8 cellular contexts compared by ENCODE assay signal in genomic region chr17:41812176-41813038, GRCh38. TPM values are rescaled to one million over a fixed set of nuclear protein-coding genes. Genes with fewer than 3 reads are reported as not detected.
A peak's percentile ranks its signal among the peaks of the same experiment; 100 is the strongest.
DNase-seq lines count a peak whose midpoint lies in the region; ATAC-seq, FAIRE-seq and TF ChIP-seq lines count a peak whose summit lies in the region.

Gene FKBP10, plus strand, starts transcription at chr17:41813004. Its CDS starts 31 bp downstream, at chr17:41813035.

- no peaks in the 10 kb centered on the region for H3K9me3 Mint-ChIP-seq in astrocyte (ENCODE audit: unreplicated experiment)

- peak within 1 kb of the TSS; percentile 96 for H3K4me2 ChIP-seq in astrocyte (ENCODE audit: low read length)
- H3K4me2 ChIP-seq in parathyroid adenoma (ENCODE audit: low read length): peak within 1 kb of the TSS; percentile 80

- H3K4me1 Mint-ChIP-seq in astrocyte (ENCODE audit: low read depth, unreplicated experiment): peaks cover 22% of the 10 kb centered on the region

- no peaks in the 10 kb centered on the region for H3K27me3 ChIP-seq in astrocyte (ENCODE audit: insufficient read depth, low read length)
- no peaks in the 10 kb centered on the region for H3K27me3 ChIP-seq in parathyroid adenoma (ENCODE audit: control insufficient read depth, insufficient read depth, low read length)

- intact Hi-C loops in left ventricle myocardium superior (cut with micrococcal nuclease): no loop called here

- H3K4me3 Mint-ChIP-seq in astrocyte (ENCODE audit: unreplicated experiment): peak within 1 kb of the TSS; percentile 98

- H3K9me3 ChIP-seq in astrocyte (ENCODE audit: insufficient read depth, low read depth, low read length) (no peaks in the 10 kb centered on the region), parathyroid adenoma (ENCODE audit: control insufficient read depth, low read length) (no peaks in the 10 kb centered on the region)

- H3K27ac ChIP-seq in astrocyte (ENCODE audit: low read depth, low read length): peak within 1 kb of the TSS; percentile 76
- H3K27ac ChIP-seq in parathyroid adenoma: peak within 1 kb of the TSS; percentile 70

- ATAC-seq in left ventricle myocardium superior: peak; percentile 65

- H3K4me3 ChIP-seq in astrocyte (ENCODE audit: insufficient read depth, low read depth, low read length) (peak within 1 kb of the TSS; percentile 93), parathyroid adenoma (ENCODE audit: low read depth, low read length) (peak within 1 kb of the TSS; percentile 74)

- peak within 1 kb of the TSS; percentile 99 for H3K27ac Mint-ChIP-seq in astrocyte (ENCODE audit: unreplicated experiment)

- peaks cover 67% of the 10 kb centered on the region for H4K20me1 ChIP-seq in astrocyte (ENCODE audit: insufficient read depth, low read length)

- DNase-seq in EL (peak; percentile 90), HT1080 (ENCODE audit: low read depth) (peak; percentile 91), SHP77 treated with DMSO at 0.1 percent for 48 hours (lab: John Stamatoyannopoulos, UW) (peak; percentile 59), astrocyte (ENCODE audit: low read depth) (peak; percentile 84), left ventricle myocardium superior (peak; percentile 75), SKM-1 treated with dmso at 0.1 percent for 144 hours (lab: John Stamatoyannopoulos, UW; ENCODE audit: unreplicated experiment) (no peak), NCI-H446 treated with DMSO at 0.1 percent for 48 hours (lab: John Stamatoyannopoulos, UW) (no peak)

- peaks cover 36% of the 10 kb centered on the region for H3K4me1 ChIP-seq in astrocyte (ENCODE audit: insufficient read depth, low read length)
- H3K4me1 ChIP-seq in parathyroid adenoma: peaks cover 12% of the 10 kb centered on the region

- FAIRE-seq in astrocyte (lab: Jason Lieb, UNC): no peak

- H3K27me3 Mint-ChIP-seq in astrocyte (ENCODE audit: low read depth, unreplicated experiment): no peaks in the 10 kb centered on the region

- H3K79me2 ChIP-seq in astrocyte (ENCODE audit: insufficient read depth, low read length) (peaks cover 79% of the 10 kb centered on the region), parathyroid adenoma (no peaks in the 10 kb centered on the region)

- H2AFZ ChIP-seq in astrocyte (ENCODE audit: low read depth, low read length) (peak within 1 kb of the TSS; percentile 97), parathyroid adenoma (peak within 1 kb of the TSS; percentile 99)

- TF ChIP-seq CTCF in astrocyte (IDR thresholded peaks at IDR 0.05; ENCODE audit: insufficient read depth, low read depth, low read length): no peak
- TF ChIP-seq CTCF in parathyroid adenoma (IDR thresholded peaks at IDR 0.05): no peak

- H3K36me3 Mint-ChIP-seq in astrocyte (ENCODE audit: low read depth, unreplicated experiment): peaks cover 16% of the 10 kb centered on the region

- H3K36me3 ChIP-seq in astrocyte (ENCODE audit: insufficient read depth, low read length): peaks cover 9% of the 10 kb centered on the region
- no peaks in the 10 kb centered on the region for H3K36me3 ChIP-seq in parathyroid adenoma (ENCODE audit: control insufficient read depth, insufficient read depth, low read length)

- H3K9ac ChIP-seq in astrocyte (ENCODE audit: low read length) (peak within 1 kb of the TSS; percentile 96), parathyroid adenoma (peak within 1 kb of the TSS; percentile 37)

RNA-seq across cellular contexts. Expression of gene FKBP10, which starts in this region (rescaled TPM):
- 199 and 204 TPM in 2 replicates for total RNA-seq in HT1080 (2014; rRNA removed; shearing (Covaris generic))
- 238 and 251 TPM in 2 replicates for polyA plus RNA-seq in HT1080 (2015; cell fraction: cytosol; rRNA removed)
- polyA plus RNA-seq in HT1080 (2015; cell fraction: nucleus; rRNA removed): 1,026 and 1,163 TPM in 2 replicates
- 446 and 584 TPM in 2 replicates for total RNA-seq in astrocyte
- total RNA-seq in left ventricle myocardium superior: 10.2 TPM

Comparison
In these comparisons a context has a peak if more than half of its experiments do, and no peak if none do; other contexts are left out.
1. RNA of gene FKBP10 (total RNA-seq): 446 to 584 TPM in astrocyte and 199 to 204 TPM in HT1080; 10.2 TPM in left ventricle myocardium superior (single experiment); every median in the first group is over 10 times any median in the second.
2. DNase-seq: peak in EL (single experiment), HT1080 (single experiment), SHP77 treated with DMSO at 0.1 percent for 48 hours (single experiment), astrocyte (single experiment) and left ventricle myocardium superior (single experiment); none in SKM-1 treated with dmso at 0.1 percent for 144 hours (single experiment) and NCI-H446 treated with DMSO at 0.1 percent for 48 hours (single experiment).